Comparison of ENCODE assay signal across 12 cellular contexts in the genomic region with DNA sequence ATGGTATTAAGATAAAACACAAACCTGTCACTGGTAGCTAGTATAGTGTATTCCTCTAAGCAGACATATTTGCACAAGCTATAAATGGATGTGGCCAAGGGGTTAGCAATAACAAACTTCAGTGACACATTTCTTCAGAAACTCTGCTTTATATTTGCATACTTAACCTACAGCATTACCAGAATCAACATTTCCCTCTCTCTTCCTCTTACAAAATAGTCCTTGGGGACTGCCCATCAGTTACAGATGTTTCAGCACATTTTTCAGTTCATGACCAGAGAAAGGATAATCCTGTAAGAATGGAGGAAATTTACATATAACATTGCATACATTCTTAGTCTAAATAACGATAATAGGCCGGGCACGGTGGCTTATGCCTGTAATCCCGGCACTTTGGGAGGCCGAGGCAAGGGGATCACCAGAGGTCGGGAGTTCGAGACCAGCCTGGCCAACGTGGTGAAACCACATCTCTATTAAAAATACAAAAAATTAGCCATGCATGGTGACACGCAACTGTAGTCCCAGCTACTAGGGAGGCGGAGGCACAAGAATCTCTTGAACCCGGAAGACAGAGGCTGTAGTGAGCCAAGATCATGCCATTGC. TPM values are rescaled to one million over a fixed set of nuclear protein-coding genes. Genes with fewer than 3 reads are reported as not detected.
DNase-seq lines count a peak whose midpoint lies in the region; ATAC-seq and TF ChIP-seq lines count a peak whose summit lies in the region.
"Had no signal": no experiment of that assay in that cellular context is flagged by ENCODE, and none has a peak within 500 bp of the region (broad histone marks: within the 10 kb centered on the region; RNA-seq: fewer than 3 reads in every experiment).

No MANE protein-coding gene starts in this region.

- CTCF ChIA-PET in activated B cell treated with CpG ODN at 0.5 μM for 24 hours (lab: Charles Lee), result no interaction called here

- H3K27ac ChIP-seq in colonic mucosa, result no peak overlapping the region

- POLR2A ChIA-PET in activated B cell treated with CpG ODN at 0.5 μM for 24 hours (lab: Charles Lee), result interaction anchor here (0.5 to 1.0 kb wide), 3 partner anchors 26 to 1162 kb away, joined by 3 to 5 read pairs (median 3); no protein-coding TSS in a partner anchor
- POLR2A ChIA-PET in naive thymus-derived CD8-positive, alpha-beta T cell (lab: Charles Lee), result no interaction called here

- H3K9me3 Mint-ChIP-seq in activated B cell treated with CpG ODN at 0.5 μM for 24 hours, result peaks cover 6% of the 10 kb centered on the region
- H3K9me3 Mint-ChIP-seq in naive thymus-derived CD8-positive, alpha-beta T cell, result peaks cover 0 to 27% (median 2%) of the 10 kb centered on the region in 9 donors

- no peak for TF ChIP-seq CTCF in activated B cell treated with CpG ODN at 0.5 μM for 24 hours (IDR thresholded peaks at IDR 0.05)
- TF ChIP-seq CTCF in colonic mucosa (IDR thresholded peaks at IDR 0.05), result no peak

- no peaks in the 10 kb centered on the region for H3K36me3 Mint-ChIP-seq in activated B cell treated with CpG ODN at 0.5 μM for 24 hours (ENCODE audit: low read depth)
- H3K36me3 Mint-ChIP-seq in naive thymus-derived CD8-positive, alpha-beta T cell, result peaks cover 3 to 11% (median 9%) of the 10 kb centered on the region in 3 donors
- H3K36me3 Mint-ChIP-seq: mesothelial cell of epicardium had no signal

- peak; percentile 95 for ATAC-seq in GM18498 (IDR thresholded peaks at IDR 0.05; ENCODE audit: unreplicated experiment)
- peak; percentile 96 for ATAC-seq in GM19467 (IDR thresholded peaks at IDR 0.05; ENCODE audit: unreplicated experiment)
- ATAC-seq in HG02981 (IDR thresholded peaks at IDR 0.05; ENCODE audit: unreplicated experiment), result peak; percentile 96
- ATAC-seq in activated B cell treated with CpG ODN at 0.5 μM for 24 hours (ENCODE audit: low read depth), result peak; percentile 87
- ATAC-seq in naive thymus-derived CD8-positive, alpha-beta T cell, result no peak

- H3K4me3 Mint-ChIP-seq in activated B cell treated with CpG ODN at 0.5 μM for 24 hours, result peak overlapping the region; percentile 32
- H3K4me3 Mint-ChIP-seq in naive thymus-derived CD8-positive, alpha-beta T cell, result no peak overlapping the region
- H3K4me3 Mint-ChIP-seq: CD4-positive, alpha-beta T cell; mesothelial cell of epicardium; stimulated activated naive CD8-positive, alpha-beta T cell treated with anti-CD3 and anti-CD28 coated beads, Interleukin-15, Interleukin-2, amounts not matched to agents 100 ng/mL and 50 ng/mL, for 24 hours had no signal

- no peak for DNase-seq in activated B cell treated with CpG ODN at 0.5 μM for 24 hours
- no peak for DNase-seq in naive thymus-derived CD8-positive, alpha-beta T cell
- DNase-seq in SKM-1 treated with dmso at 0.1 percent for 144 hours (lab: John Stamatoyannopoulos, UW; ENCODE audit: unreplicated experiment), result no peak
- no peak for DNase-seq in head of caudate nucleus
- no peak for DNase-seq in colonic mucosa
- DNase-seq: activated CD4-positive, alpha-beta T cell treated with anti-CD3 and anti-CD28 coated beads, Interleukin-2, amount 50 U/mL, for 4 hours; CD4-positive, alpha-beta T cell had no signal

- H3K4me3 ChIP-seq in colonic mucosa, result no peak overlapping the region

- H3K27ac Mint-ChIP-seq in activated B cell treated with CpG ODN at 0.5 μM for 24 hours, result peak overlapping the region; percentile 46
- no peak overlapping the region for H3K27ac Mint-ChIP-seq in naive thymus-derived CD8-positive, alpha-beta T cell
- H3K27ac Mint-ChIP-seq: CD4-positive, alpha-beta T cell; mesothelial cell of epicardium; stimulated activated naive CD8-positive, alpha-beta T cell treated with anti-CD3 and anti-CD28 coated beads, Interleukin-15, Interleukin-2, amounts not matched to agents 100 ng/mL and 50 ng/mL, for 24 hours had no signal

- no peak overlapping the region for H3K9ac ChIP-seq in colonic mucosa (ENCODE audit: low read depth in 2 of 2, low read length in 2 of 2)

- H3K4me1 Mint-ChIP-seq in activated B cell treated with CpG ODN at 0.5 μM for 24 hours, result peaks cover 23% of the 10 kb centered on the region
- H3K4me1 Mint-ChIP-seq in naive thymus-derived CD8-positive, alpha-beta T cell, result peaks cover 0 to 2% (median 0%) of the 10 kb centered on the region in 4 donors
- H3K4me1 Mint-ChIP-seq: mesothelial cell of epicardium had no signal

- peaks cover 4% of the 10 kb centered on the region for H3K27me3 Mint-ChIP-seq in activated B cell treated with CpG ODN at 0.5 μM for 24 hours
- H3K27me3 Mint-ChIP-seq in naive thymus-derived CD8-positive, alpha-beta T cell, result peaks cover 0 to 4% (median 0%) of the 10 kb centered on the region in 5 donors
- H3K27me3 Mint-ChIP-seq: CD4-positive, alpha-beta T cell; stimulated activated naive CD8-positive, alpha-beta T cell treated with anti-CD3 and anti-CD28 coated beads, Interleukin-15, Interleukin-2, amounts not matched to agents 100 ng/mL and 50 ng/mL, for 24 hours had no signal

- H3K36me3 ChIP-seq in colonic mucosa, result no peaks in the 10 kb centered on the region

- intact Hi-C loops in activated B cell treated with CpG ODN at 0.5 μM for 24 hours (cut with micrococcal nuclease) (loop anchor here (10.0 kb wide), 2 partner anchors 200 to 280 kb away; a partner anchor contains a TSS), head of caudate nucleus (cut with DNase I) (no loop called here), colonic mucosa (cut with DNase I) (no loop called here)

- H3K9me3 ChIP-seq in colonic mucosa, result no peaks in the 10 kb centered on the region

- H3K4me1 ChIP-seq in colonic mucosa, result no peaks in the 10 kb centered on the region

- no peaks in the 10 kb centered on the region for H3K27me3 ChIP-seq in colonic mucosa

RNA-seq across cellular contexts. Expression of a gene that starts 25.3 kb away (rescaled TPM):
- total RNA-seq in activated B cell treated with CpG ODN at 0.5 μM for 24 hours (1.4 and 2.0 TPM in 2 replicates), colonic mucosa (10 to 100 TPM in 1 of 2 donors, 1 to 10 TPM in 1; 9.1 to 25.0 TPM)
- total RNA-seq in naive thymus-derived CD8-positive, alpha-beta T cell, result not detected
- not detected for polyA plus RNA-seq in naive thymus-derived CD8-positive, alpha-beta T cell

Comparison
In these comparisons a context has a peak if more than half of its experiments do, and no peak if none do; other contexts are left out.
1. ATAC-seq: peak in GM18498 (single experiment), GM19467 (single experiment), HG02981 (single experiment) and activated B cell treated with CpG ODN at 0.5 μM for 24 hours (single experiment); none in naive thymus-derived CD8-positive, alpha-beta T cell (0 of 2).